ENCODE assay signal across 8 cellular contexts in the genomic region with DNA sequence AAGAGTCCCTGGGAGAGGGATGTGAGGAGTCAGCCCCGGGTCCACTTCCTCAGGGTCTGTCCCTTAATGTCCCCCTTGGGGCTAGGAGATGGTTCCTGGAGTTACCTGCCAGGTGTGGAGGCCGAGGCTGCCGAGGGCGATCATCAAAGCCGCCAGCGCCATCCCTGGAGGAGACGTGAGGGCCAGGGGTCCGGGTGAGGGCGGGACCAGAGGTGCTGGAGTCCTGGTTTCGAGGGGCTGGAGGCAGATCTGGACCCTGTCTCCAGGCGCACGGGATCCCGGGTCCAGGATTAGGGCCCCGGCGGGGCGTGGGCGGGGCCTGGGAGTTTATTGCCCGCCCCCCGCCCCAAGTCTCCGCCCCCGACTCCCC. TPM values are rescaled to one million over a fixed set of nuclear protein-coding genes. Genes with fewer than 3 reads are reported as not detected.
A peak's percentile ranks its signal among the peaks of the same experiment; 100 is the strongest.
DNase-seq lines count a peak whose midpoint lies in the region; ATAC-seq and TF ChIP-seq lines count a peak whose summit lies in the region.

ART5 (minus strand) TSS at position 292 of the 370 bp plus-strand sequence; CDS start at position 162, 130 bp downstream.

- peaks cover 42% of the 10 kb centered on the region for H3K27me3 Mint-ChIP-seq in activated CD8-positive, alpha-beta T cell treated with anti-CD3 and anti-CD28 coated beads for 36 hours
- H3K27me3 Mint-ChIP-seq in activated CD8-positive, alpha-beta T cell treated with anti-CD3 and anti-CD28 coated beads, Interleukin-2, amount 10 ng/mL, durations not matched to agents 7 days and 5 days (ENCODE audit: low read depth) = peaks cover 30% of the 10 kb centered on the region
- H3K27me3 Mint-ChIP-seq in MCF 10A (ENCODE audit: insufficient read depth, unreplicated experiment) = peaks cover 34% of the 10 kb centered on the region
- peaks cover 23% of the 10 kb centered on the region for H3K27me3 Mint-ChIP-seq in memory B cell

- H3K27ac Mint-ChIP-seq in activated CD8-positive, alpha-beta T cell treated with anti-CD3 and anti-CD28 coated beads for 36 hours = no peak within 1 kb of the TSS
- H3K27ac Mint-ChIP-seq in activated CD8-positive, alpha-beta T cell treated with anti-CD3 and anti-CD28 coated beads, Interleukin-2, amount 10 ng/mL, durations not matched to agents 7 days and 5 days = no peak within 1 kb of the TSS
- H3K27ac Mint-ChIP-seq in MCF 10A (ENCODE audit: low read depth, unreplicated experiment) (no peak within 1 kb of the TSS), memory B cell (no peak within 1 kb of the TSS)

- CTCF ChIA-PET in activated CD8-positive, alpha-beta T cell treated with anti-CD3 and anti-CD28 coated beads for 36 hours (lab: Charles Lee) = no interaction called here
- CTCF ChIA-PET in activated CD8-positive, alpha-beta T cell treated with anti-CD3 and anti-CD28 coated beads, Interleukin-2, amount 10 ng/mL, durations not matched to agents 7 days and 5 days (lab: Charles Lee) = no interaction called here
- CTCF ChIA-PET in MCF 10A (lab: Yijun Ruan, JAX) = no interaction called here

- intact Hi-C loops in activated CD8-positive, alpha-beta T cell treated with anti-CD3 and anti-CD28 coated beads for 36 hours (cut with micrococcal nuclease) = no loop called here
- intact Hi-C loops in MCF 10A (cut with micrococcal nuclease) = no loop called here
- intact Hi-C loops in thyroid gland (cut with DNase I) = no loop called here

- peaks cover 13% of the 10 kb centered on the region in 2 donors for H3K4me1 ChIP-seq in thyroid gland

- no peak for TF ChIP-seq CTCF in activated CD8-positive, alpha-beta T cell treated with anti-CD3 and anti-CD28 coated beads for 36 hours (IDR thresholded peaks at IDR 0.05)
- TF ChIP-seq CTCF in MCF 10A (IDR thresholded peaks at IDR 0.05; ENCODE audit: unreplicated experiment) (no peak), thyroid gland (IDR thresholded peaks at IDR 0.05) (no peak)

- H3K27ac ChIP-seq in thyroid gland = peak within 1 kb of the TSS in 2 of 3 donors; percentile 44 to 55

- no peaks in the 10 kb centered on the region for H3K36me3 ChIP-seq in thyroid gland

- 32 to 33% methylated on average over 5 to 9 of the region's 21 CpGs for WGBS in thyroid gland, 2 donors

- POLR2A ChIA-PET in activated CD8-positive, alpha-beta T cell treated with anti-CD3 and anti-CD28 coated beads for 36 hours (lab: Charles Lee) = no interaction called here
- POLR2A ChIA-PET in activated CD8-positive, alpha-beta T cell treated with anti-CD3 and anti-CD28 coated beads, Interleukin-2, amount 10 ng/mL, durations not matched to agents 7 days and 5 days (lab: Charles Lee) = no interaction called here
- POLR2A ChIA-PET in MCF 10A (lab: Yijun Ruan, JAX) = no interaction called here

- H3K4me1 Mint-ChIP-seq in activated CD8-positive, alpha-beta T cell treated with anti-CD3 and anti-CD28 coated beads for 36 hours (ENCODE audit: low read depth) = peaks cover 9% of the 10 kb centered on the region
- H3K4me1 Mint-ChIP-seq in activated CD8-positive, alpha-beta T cell treated with anti-CD3 and anti-CD28 coated beads, Interleukin-2, amount 10 ng/mL, durations not matched to agents 7 days and 5 days (ENCODE audit: low read depth) = peaks cover 6% of the 10 kb centered on the region
- H3K4me1 Mint-ChIP-seq in MCF 10A (ENCODE audit: insufficient read depth, unreplicated experiment) = peaks cover 12% of the 10 kb centered on the region
- peaks cover 3% of the 10 kb centered on the region for H3K4me1 Mint-ChIP-seq in memory B cell

- no peak for TF ChIP-seq POLR2A in thyroid gland (IDR thresholded peaks at IDR 0.05)

- BruUV-seq in MCF 10A (replicated peaks; lab: Mats Ljungman, UMichigan) = no TSS peak

- H3K9me3 Mint-ChIP-seq in activated CD8-positive, alpha-beta T cell treated with anti-CD3 and anti-CD28 coated beads for 36 hours = no peaks in the 10 kb centered on the region
- H3K9me3 Mint-ChIP-seq in activated CD8-positive, alpha-beta T cell treated with anti-CD3 and anti-CD28 coated beads, Interleukin-2, amount 10 ng/mL, durations not matched to agents 7 days and 5 days (ENCODE audit: insufficient read depth) = no peaks in the 10 kb centered on the region
- no peaks in the 10 kb centered on the region for H3K9me3 Mint-ChIP-seq in MCF 10A (ENCODE audit: unreplicated experiment)
- no peaks in the 10 kb centered on the region for H3K9me3 Mint-ChIP-seq in memory B cell

- H3K4me3 Mint-ChIP-seq in activated CD8-positive, alpha-beta T cell treated with anti-CD3 and anti-CD28 coated beads for 36 hours = peak within 1 kb of the TSS; percentile 44
- no peak within 1 kb of the TSS for H3K4me3 Mint-ChIP-seq in activated CD8-positive, alpha-beta T cell treated with anti-CD3 and anti-CD28 coated beads, Interleukin-2, amount 10 ng/mL, durations not matched to agents 7 days and 5 days
- H3K4me3 Mint-ChIP-seq in MCF 10A (ENCODE audit: unreplicated experiment) (peak within 1 kb of the TSS; percentile 66), memory B cell (peak within 1 kb of the TSS; percentile 68)

- no peaks in the 10 kb centered on the region for H3K27me3 ChIP-seq in thyroid gland

- no peak for ATAC-seq in activated CD8-positive, alpha-beta T cell treated with anti-CD3 and anti-CD28 coated beads for 36 hours
- ATAC-seq in activated CD8-positive, alpha-beta T cell treated with anti-CD3 and anti-CD28 coated beads, Interleukin-2, amount 10 ng/mL, durations not matched to agents 7 days and 5 days = no peak
- ATAC-seq in memory B cell (ENCODE audit: low read depth) (no peak), HG03432 (IDR thresholded peaks at IDR 0.05; ENCODE audit: unreplicated experiment) (no peak)

- no peak for DNase-seq in activated CD8-positive, alpha-beta T cell treated with anti-CD3 and anti-CD28 coated beads for 36 hours
- no peak for DNase-seq in activated CD8-positive, alpha-beta T cell treated with anti-CD3 and anti-CD28 coated beads, Interleukin-2, amount 10 ng/mL, durations not matched to agents 7 days and 5 days
- no peak for DNase-seq in MCF 10A (ENCODE audit: unreplicated experiment)
- no peak for DNase-seq in memory B cell (ENCODE audit: low spot score in 2 of 2)
- DNase-seq in thyroid gland = no peak
- DNase-seq in germinal center (ENCODE audit: low spot score) = no peak
- DNase-seq in inferior parietal cortex (ENCODE audit: extremely low spot score) = no peak

- no peaks in the 10 kb centered on the region for H3K36me3 Mint-ChIP-seq in activated CD8-positive, alpha-beta T cell treated with anti-CD3 and anti-CD28 coated beads for 36 hours (ENCODE audit: low read depth)
- H3K36me3 Mint-ChIP-seq in activated CD8-positive, alpha-beta T cell treated with anti-CD3 and anti-CD28 coated beads, Interleukin-2, amount 10 ng/mL, durations not matched to agents 7 days and 5 days (ENCODE audit: low read depth) = no peaks in the 10 kb centered on the region
- H3K36me3 Mint-ChIP-seq in MCF 10A (ENCODE audit: insufficient read depth, unreplicated experiment) (peaks cover 5% of the 10 kb centered on the region), memory B cell (no peaks in the 10 kb centered on the region)

- peak within 1 kb of the TSS; percentile 38 to 62 (median 45) for H3K4me3 ChIP-seq in thyroid gland (replicated peaks in 1 of 3)

- no peaks in the 10 kb centered on the region for H3K9me3 ChIP-seq in thyroid gland

RNA-seq across cellular contexts. Expression of gene ART5, which starts in this region (rescaled TPM):
- total RNA-seq in activated CD8-positive, alpha-beta T cell treated with anti-CD3 and anti-CD28 coated beads for 36 hours = not detected
- not detected for total RNA-seq in activated CD8-positive, alpha-beta T cell treated with anti-CD3 and anti-CD28 coated beads, Interleukin-2, amount 10 ng/mL, durations not matched to agents 7 days and 5 days
- not detected in 2 replicates for total RNA-seq in MCF 10A (2022)
- total RNA-seq in thyroid gland = 10 to 100 TPM in 1 of 4 donors, 1 to 10 TPM in 3; 1.6 to 11.8 (median 2.7) TPM
